In genomic region chr7:130195396-130195795, GRCh38 we compare ENCODE assay signal across 26 cellular contexts. TPM values are rescaled to one million over a fixed set of nuclear protein-coding genes. Genes with fewer than 3 reads are reported as not detected.
A peak's percentile ranks its signal among the peaks of the same experiment; 100 is the strongest.
DNase-seq lines count a peak whose midpoint lies in the region; ATAC-seq, FAIRE-seq and TF ChIP-seq lines count a peak whose summit lies in the region.
"Had no signal": no experiment of that assay in that cellular context is flagged by ENCODE, and none has a peak within 500 bp of the region (broad histone marks: within the 10 kb centered on the region; RNA-seq: fewer than 3 reads in every experiment).

No MANE protein-coding gene starts in this region.

- no peak overlapping the region for H3K27ac Mint-ChIP-seq in activated naive CD4-positive, alpha-beta T cell treated with anti-CD3 and anti-CD28 coated beads, Interleukin-2, amount 50 U/mL, for 72 hours
- no peak overlapping the region for H3K27ac Mint-ChIP-seq in progenitor cell of endocrine pancreas
- H3K27ac Mint-ChIP-seq: CD4-positive, CD25-positive, alpha-beta regulatory T cell had no signal

- H3K4me3 ChIP-seq in HepG2 (replicated peaks in 1 of 3; ENCODE audit: insufficient read depth in 1 of 3, low read depth in 2 of 3, low read length in 3 of 3) (no peak overlapping the region), right lobe of liver (no peak overlapping the region), A673 (ENCODE audit: low read depth, low read length, poor library complexity, severe bottlenecking) (no peak overlapping the region)
- H3K4me3 ChIP-seq: GM23248 had no signal

- H3K79me2 ChIP-seq in HepG2 (ENCODE audit: insufficient read depth, low read length), result no peaks in the 10 kb centered on the region

- H3K4me1 Mint-ChIP-seq in progenitor cell of endocrine pancreas (ENCODE audit: low read depth), result no peaks in the 10 kb centered on the region

- H3K9me3 ChIP-seq in HepG2 (ENCODE audit: low read length), result no peaks in the 10 kb centered on the region
- H3K9me3 ChIP-seq in right lobe of liver, result no peaks in the 10 kb centered on the region
- H3K9me3 ChIP-seq in A673 (ENCODE audit: low read depth, low read length, poor library complexity, severe bottlenecking), result no peaks in the 10 kb centered on the region
- H3K9me3 ChIP-seq: BE2C had no signal

- no peaks in the 10 kb centered on the region for H3K27me3 Mint-ChIP-seq in progenitor cell of endocrine pancreas
- H3K27me3 Mint-ChIP-seq: CD4-positive, CD25-positive, alpha-beta regulatory T cell; CD8-positive, alpha-beta memory T cell had no signal

- no peak for DNase-seq in HepG2 (ENCODE audit: low spot score)
- DNase-seq in right lobe of liver, result no peak
- DNase-seq in frontal cortex (ENCODE audit: low spot score in 2 of 2), result no peak
- DNase-seq in A673 (ENCODE audit: low spot score), result no peak
- no peak for DNase-seq in activated naive CD4-positive, alpha-beta T cell treated with anti-CD3 and anti-CD28 coated beads, Interleukin-2, amount 50 U/mL, for 72 hours (ENCODE audit: low spot score in 2 of 2)
- no peak for DNase-seq in progenitor cell of endocrine pancreas (ENCODE audit: low spot score, unreplicated experiment)
- DNase-seq in KBM-7, result no peak
- DNase-seq: 8988T; ACHN; BE2C; C1 segment of cervical spinal cord; CD4-positive, CD25-positive, alpha-beta regulatory T cell; CD8-positive, alpha-beta memory T cell; COR-L47; DMS 273 treated with DMSO at 0.1 percent for 48 hours; DMS53; DND-41; EL; GM23248; HCEC 1CT had no signal

- H3K4me1 ChIP-seq in HepG2 (ENCODE audit: insufficient read depth, low read length), result no peaks in the 10 kb centered on the region
- no peaks in the 10 kb centered on the region for H3K4me1 ChIP-seq in right lobe of liver
- H3K4me1 ChIP-seq in A673 (ENCODE audit: insufficient read depth, low read length, poor library complexity, severe bottlenecking), result no peaks in the 10 kb centered on the region
- H3K4me1 ChIP-seq: BE2C had no signal

- no peak for TF ChIP-seq CTCF in HepG2 (CRISPR knock-in tag; IDR thresholded peaks at IDR 0.05)
- TF ChIP-seq CTCF in right lobe of liver (IDR thresholded peaks at IDR 0.05), result no peak
- TF ChIP-seq CTCF in A673 (conservative IDR thresholded peaks at IDR 0.05; ENCODE audit: low read depth, low read length), result no peak
- TF ChIP-seq CTCF in progenitor cell of endocrine pancreas (IDR thresholded peaks at IDR 0.05; ENCODE audit: unreplicated experiment), result no peak

- intact Hi-C loops in HepG2 (cut with micrococcal nuclease; ENCODE audit: unreplicated experiment) (no loop called here), right lobe of liver (cut with DNase I) (no loop called here), A673 (cut with micrococcal nuclease; ENCODE audit: unreplicated experiment) (no loop called here)

- peaks cover 6 to 10% of the 10 kb centered on the region in 2 donors for H3K36me3 Mint-ChIP-seq in activated naive CD4-positive, alpha-beta T cell treated with anti-CD3 and anti-CD28 coated beads, Interleukin-2, amount 50 U/mL, for 72 hours
- H3K36me3 Mint-ChIP-seq in progenitor cell of endocrine pancreas (ENCODE audit: insufficient read depth), result peaks cover 26% of the 10 kb centered on the region

- FAIRE-seq in HepG2 (lab: Jason Lieb, UNC), result no peak
- FAIRE-seq in TTC549 (lab: Jason Lieb, UNC), result peak; percentile 43
- peak; percentile 79 for FAIRE-seq in frontal cortex (lab: Jason Lieb, UNC)
- FAIRE-seq: GM12892, GM18507 had no signal

- in situ Hi-C loops in HepG2 (cut with HindIII; ENCODE audit: extremely low pct_ligation_motif_present, low pct_unique_long_range_greater_than_20kb), result no loop called here
- in situ Hi-C loops in KBM-7 (cut with MboI; ENCODE audit: low pct_unique_long_range_greater_than_20kb, low sequenced_read_pairs), result no loop called here

- no peaks in the 10 kb centered on the region for H4K20me1 ChIP-seq in HepG2 (ENCODE audit: insufficient read depth, low read length)

- no peak for TF ChIP-seq RAD21 in HepG2 (CRISPR knock-in tag; IDR thresholded peaks at IDR 0.05)

- H3K9me3 Mint-ChIP-seq in activated naive CD4-positive, alpha-beta T cell treated with anti-CD3 and anti-CD28 coated beads, Interleukin-2, amount 50 U/mL, for 72 hours, result no peaks in the 10 kb centered on the region
- no peaks in the 10 kb centered on the region for H3K9me3 Mint-ChIP-seq in progenitor cell of endocrine pancreas (ENCODE audit: low read depth)
- H3K9me3 Mint-ChIP-seq: CD4-positive, CD25-positive, alpha-beta regulatory T cell; CD8-positive, alpha-beta memory T cell had no signal

- TF ChIP-seq POLR2A in HepG2 (IDR thresholded peaks at IDR 0.05; ENCODE audit: insufficient read depth in 1 of 2, low read depth in 2 of 2, low read length in 2 of 2) (no peak), right lobe of liver (IDR thresholded peaks at IDR 0.05) (no peak)

- POLR2A ChIA-PET in HepG2 (lab: Yijun Ruan, JAX) (interaction anchor here (3.0 kb wide), 1 partner anchor 10 kb away, joined by 12 read pairs; the partner anchor contains the start of gene TMEM209), A673 (lab: Charles Lee; ENCODE audit: low non-redundant PET) (interaction anchor here (0.6 kb wide), 1 partner anchor 309 kb away, joined by 3 read pairs; no protein-coding TSS in a partner anchor)

- H3K4me2 ChIP-seq in HepG2 (ENCODE audit: low read depth, low read length), result no peak overlapping the region

- H3K36me3 ChIP-seq in HepG2 (replicated peaks in 1 of 2; ENCODE audit: control insufficient read depth in 1 of 2, insufficient read depth in 2 of 2, low read length in 2 of 2) (peaks cover 0 to 33% of the 10 kb centered on the region in 2 experiments; a peak in 4 of 5 replicates), right lobe of liver (peaks cover 0 to 21% (median 5%) of the 10 kb centered on the region in 4 donors), A673 (ENCODE audit: insufficient read depth, low read length, poor library complexity, severe bottlenecking) (peaks cover 55% of the 10 kb centered on the region)

- H3K27ac ChIP-seq in HepG2 (ENCODE audit: extremely low read length, insufficient read depth, low read length) (no peak overlapping the region), right lobe of liver (no peak overlapping the region), A673 (ENCODE audit: low read depth, low read length, poor library complexity, severe bottlenecking) (no peak overlapping the region)
- H3K27ac ChIP-seq: GM23248 had no signal

- CTCF ChIA-PET in HepG2 (lab: Yijun Ruan, JAX; ENCODE audit: low intra/inter-chr PET ratio, low total read pairs), result no interaction called here
- CTCF ChIA-PET in A673 (lab: Charles Lee), result no interaction called here

- H3K27me3 ChIP-seq in HepG2 (ENCODE audit: control insufficient read depth in 1 of 2, insufficient read depth in 2 of 2, low read length in 2 of 2), result no peaks in the 10 kb centered on the region
- H3K27me3 ChIP-seq in right lobe of liver, result no peaks in the 10 kb centered on the region
- no peaks in the 10 kb centered on the region for H3K27me3 ChIP-seq in A673 (replicated peaks; ENCODE audit: insufficient read depth, low read depth, low read length, poor library complexity)
- H3K27me3 ChIP-seq: BE2C had no signal

- no peak overlapping the region for H3K9ac ChIP-seq in HepG2 (ENCODE audit: insufficient read depth, low read depth, low read length)
- H3K9ac ChIP-seq: GM23248 had no signal

- TF ChIP-seq EP300 in HepG2 (IDR thresholded peaks at IDR 0.05; ENCODE audit: low read depth in 2 of 2, low read length in 2 of 2) (no peak), HepG2 (CRISPR knock-in tag; IDR thresholded peaks at IDR 0.05; ENCODE audit: borderline replicate concordance) (no peak)

- H3K4me3 Mint-ChIP-seq in progenitor cell of endocrine pancreas (ENCODE audit: low read depth), result no peak overlapping the region
- H3K4me3 Mint-ChIP-seq: CD4-positive, CD25-positive, alpha-beta regulatory T cell; CD8-positive, alpha-beta memory T cell had no signal

- no TSS peak for BruUV-seq in HepG2 (replicated peaks; lab: Mats Ljungman, UMichigan)
- no TSS peak for BruUV-seq in A673 (replicated peaks; lab: Mats Ljungman, UMichigan)

- ATAC-seq in HepG2, result no peak
- ATAC-seq in right lobe of liver, result no peak
- no peak for ATAC-seq in activated naive CD4-positive, alpha-beta T cell treated with anti-CD3 and anti-CD28 coated beads, Interleukin-2, amount 50 U/mL, for 72 hours

- H2AFZ ChIP-seq in HepG2 (ENCODE audit: low read length), result no peak overlapping the region
- H2AFZ ChIP-seq: GM23248 had no signal

- WGBS in HepG2 (ENCODE audit: low lambda C conversion rate), result 98% methylated on average over 2 of the region's 2 CpGs
- WGBS in right lobe of liver (ENCODE audit: insufficient coverage, low coverage, low lambda C conversion rate, missing lambda C conversion rate), result 98% methylated on average over 2 of the region's 2 CpGs

RNA-seq across cellular contexts. Expression of gene TMEM209, which starts 9.8 kb away (rescaled TPM):
- 8.8 and 14.5 TPM in 2 replicates for total RNA-seq in HepG2 (2016; rRNA removed; fragmentation: Illumina TruSeq; extraction: Trizol)
- total RNA-seq in HepG2 (2016; cell fraction: cytosol; rRNA removed; fragmentation: Illumina TruSeq; extraction: Trizol; ENCODE audit: low read depth), result 6.0 and 6.3 TPM in 2 replicates
- 10.0 and 16.3 TPM in 2 replicates for total RNA-seq in HepG2 (2016; cell fraction: insoluble cytoplasmic fraction; rRNA removed; fragmentation: Illumina TruSeq; extraction: Trizol)
- 6.8 and 8.7 TPM in 2 replicates for total RNA-seq in HepG2 (2016; cell fraction: membrane; rRNA removed; fragmentation: Illumina TruSeq; extraction: Trizol)
- total RNA-seq in HepG2 (2016; cell fraction: nucleus; rRNA removed; fragmentation: Illumina TruSeq; extraction: Trizol), result 15.7 and 19.0 TPM in 2 replicates
- 13.4 and 15.6 TPM in 2 replicates for polyA plus RNA-seq in HepG2 (2011; rRNA removed)
- polyA plus RNA-seq in HepG2 (2011; cell fraction: cytosol; rRNA removed), result 9.0 and 10.6 TPM in 2 replicates
- 7.2 and 7.7 TPM in 2 replicates for polyA plus RNA-seq in HepG2 (2011; cell fraction: nucleus; rRNA removed)
- polyA plus RNA-seq in HepG2 (2012), result 8.9 and 12.3 TPM in 2 replicates
- 0.62 and 0.75 TPM in 2 replicates for polyA plus RNA-seq in HepG2 (2016; cell fraction: cytosol; fragmentation: Illumina TruSeq; extraction: Trizol; ENCODE audit: low read depth)
- polyA plus RNA-seq in HepG2 (2016; cell fraction: insoluble cytoplasmic fraction; fragmentation: Illumina TruSeq; extraction: Trizol; ENCODE audit: low read depth), result 7.3 and 8.0 TPM in 2 replicates
- polyA plus RNA-seq in HepG2 (2016; cell fraction: membrane; fragmentation: Illumina TruSeq; extraction: Trizol; ENCODE audit: low read depth), result 2.4 and 2.5 TPM in 2 replicates
- polyA plus RNA-seq in HepG2 (2016; cell fraction: nucleus; fragmentation: Illumina TruSeq; extraction: Trizol; ENCODE audit: insufficient read depth, low read depth), result 17.1 and 18.9 TPM in 2 replicates
- 47.3 and 130 TPM in 2 replicates for polyA minus RNA-seq in HepG2 (2011; rRNA and poly(A)+ RNA removed; ENCODE audit: low replicate concordance)
- 15.9 and 16.4 TPM in 2 replicates for polyA minus RNA-seq in HepG2 (2011; cell fraction: cytosol; rRNA and poly(A)+ RNA removed)
- 21.2 and 22.0 TPM in 2 replicates for polyA minus RNA-seq in HepG2 (2011; cell fraction: nucleus; rRNA and poly(A)+ RNA removed)
- total RNA-seq in right lobe of liver, result 10 to 100 TPM in 2 of 6 experiments, 1 to 10 TPM in 4; 5.8 to 10.9 (median 8.9) TPM
- total RNA-seq in frontal cortex, result 12.6 TPM
- total RNA-seq in A673 (2021), result 45.8 and 46.7 TPM in 2 replicates
- total RNA-seq in activated naive CD4-positive, alpha-beta T cell treated with anti-CD3 and anti-CD28 coated beads, Interleukin-2, amount 50 U/mL, for 72 hours, result 10 to 100 TPM; 36.8 to 45.9 TPM
- total RNA-seq in progenitor cell of endocrine pancreas, result 26.7 and 29.2 TPM in 2 replicates

RNA-seq across cellular contexts. Expression of gene SSMEM1, which starts 12.3 kb away (rescaled TPM):
- total RNA-seq in HepG2 (2016; rRNA removed; fragmentation: Illumina TruSeq; extraction: Trizol) (not detected in 2 replicates), right lobe of liver (not detected), frontal cortex (not detected), A673 (2021) (not detected in 2 replicates), progenitor cell of endocrine pancreas (not detected in 2 replicates)
- not detected in 2 replicates for total RNA-seq in HepG2 (2016; cell fraction: cytosol; rRNA removed; fragmentation: Illumina TruSeq; extraction: Trizol; ENCODE audit: low read depth)
- not detected in 2 replicates for total RNA-seq in HepG2 (2016; cell fraction: insoluble cytoplasmic fraction; rRNA removed; fragmentation: Illumina TruSeq; extraction: Trizol)
- total RNA-seq in HepG2 (2016; cell fraction: membrane; rRNA removed; fragmentation: Illumina TruSeq; extraction: Trizol), result not detected in 2 replicates
- total RNA-seq in HepG2 (2016; cell fraction: nucleus; rRNA removed; fragmentation: Illumina TruSeq; extraction: Trizol), result not detected in 2 replicates
- not detected in 2 replicates for polyA plus RNA-seq in HepG2 (2011; rRNA removed)
- polyA plus RNA-seq in HepG2 (2011; cell fraction: cytosol; rRNA removed), result not detected in 2 replicates
- polyA plus RNA-seq in HepG2 (2011; cell fraction: nucleus; rRNA removed), result not detected in 2 replicates
- polyA plus RNA-seq in HepG2 (2012), result not detected in 2 replicates
- polyA plus RNA-seq in HepG2 (2016; cell fraction: cytosol; fragmentation: Illumina TruSeq; extraction: Trizol; ENCODE audit: low read depth), result not detected in 2 replicates
- polyA plus RNA-seq in HepG2 (2016; cell fraction: insoluble cytoplasmic fraction; fragmentation: Illumina TruSeq; extraction: Trizol; ENCODE audit: low read depth), result not detected in 2 replicates
- not detected in 2 replicates for polyA plus RNA-seq in HepG2 (2016; cell fraction: membrane; fragmentation: Illumina TruSeq; extraction: Trizol; ENCODE audit: low read depth)
- not detected in 2 replicates for polyA plus RNA-seq in HepG2 (2016; cell fraction: nucleus; fragmentation: Illumina TruSeq; extraction: Trizol; ENCODE audit: insufficient read depth, low read depth)
- not detected in 2 replicates for polyA minus RNA-seq in HepG2 (2011; rRNA and poly(A)+ RNA removed; ENCODE audit: low replicate concordance)
- polyA minus RNA-seq in HepG2 (2011; cell fraction: cytosol; rRNA and poly(A)+ RNA removed), result not detected in 2 replicates
- polyA minus RNA-seq in HepG2 (2011; cell fraction: nucleus; rRNA and poly(A)+ RNA removed), result not detected in 2 replicates
- not detected for total RNA-seq in activated naive CD4-positive, alpha-beta T cell treated with anti-CD3 and anti-CD28 coated beads, Interleukin-2, amount 50 U/mL, for 72 hours
- total RNA-seq: CD4-positive, CD25-positive, alpha-beta regulatory T cell; CD8-positive, alpha-beta memory T cell; G401; GM23248; H4; HT-29 had no signal
- polyA plus RNA-seq: CD4-positive, CD25-positive, alpha-beta regulatory T cell; CD8-positive, alpha-beta memory T cell; GM23248 had no signal
